Comparison of ENCODE assay signal across 23 cellular contexts in the genomic region with DNA sequence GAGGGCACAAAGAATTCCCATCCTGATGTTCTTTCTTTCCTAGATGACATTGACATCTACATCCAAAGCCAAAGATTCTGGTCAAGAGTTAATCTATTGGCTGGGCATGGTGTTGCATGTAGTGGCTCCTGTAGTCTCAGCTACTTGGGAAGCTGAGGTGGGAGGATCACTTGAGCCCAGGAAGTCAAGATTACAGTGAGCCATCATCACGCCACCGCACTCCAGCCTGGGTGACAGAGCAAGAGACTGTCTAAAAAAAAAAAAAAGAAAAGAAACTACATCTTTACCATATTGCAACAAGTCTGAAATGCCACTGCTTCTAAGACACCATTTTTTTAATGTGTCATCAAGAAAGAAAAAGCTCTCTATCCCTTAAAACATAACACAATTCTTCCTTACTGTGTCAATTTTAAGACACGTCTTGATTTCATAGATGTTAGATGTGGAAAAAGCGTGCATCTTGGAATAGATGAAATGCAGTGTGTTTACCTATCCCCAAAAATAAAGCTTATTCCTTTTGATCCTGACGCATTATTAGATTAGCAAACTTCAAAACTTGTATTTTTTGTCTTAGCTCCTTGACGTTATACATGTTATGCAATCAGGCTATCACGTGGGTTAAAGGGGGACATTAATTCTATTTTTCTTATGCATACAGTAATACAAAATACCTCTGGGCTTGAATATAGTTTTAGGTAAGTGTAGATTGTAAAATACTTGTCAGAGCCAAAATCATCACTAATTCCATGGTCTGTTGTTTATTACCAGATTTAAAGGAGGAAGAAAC.
"Had no signal": no experiment of that assay in that cellular context is flagged by ENCODE, and none has a peak within 500 bp of the region (broad histone marks: within the 10 kb centered on the region; RNA-seq: fewer than 3 reads in every experiment).

No MANE protein-coding gene starts in this region.

- H3K27ac ChIP-seq: coronary artery, esophagus squamous epithelium, parathyroid adenoma, right atrium auricular region, vagina had no signal

- H3K4me3 ChIP-seq: coronary artery, esophagus squamous epithelium, lung, mucosa of descending colon, right atrium auricular region, smooth muscle cell, thyroid gland, vagina had no signal

- H3K27me3 ChIP-seq: esophagus squamous epithelium, right atrium auricular region, thyroid gland, vagina had no signal

- DNase-seq: dermis blood vessel endothelial cell; effector memory CD8-positive, alpha-beta T cell; erythroblast; esophagus squamous epithelium; foreskin melanocyte; head of caudate nucleus; mesenchymal stem cell; mucosa of descending colon; naive B cell; stimulated activated CD4-positive, alpha-beta T cell treated with anti-CD3 and anti-CD28 coated beads, Interleukin-12 subunit alpha, Interleukin-12 subunit beta, amount 100 ng/mL, for 4 hours; stimulated activated CD4-positive, alpha-beta T cell treated with anti-CD3 and anti-CD28 coated beads, Interleukin-1b, Interleukin-23, amount 100 ng/mL, for 48 hours; stimulated activated CD4-positive, alpha-beta T cell treated with anti-CD3 and anti-CD28 coated beads, Interleukin-4, amount 100 ng/mL, for 1 hour; stimulated activated CD8-positive, alpha-beta memory T cell treated with anti-CD3 and anti-CD28 coated beads, Interleukin-4, amount 100 ng/mL, for 48 hours; stimulated activated naive CD4-positive, alpha-beta T cell; stimulated activated naive CD8-positive, alpha-beta T cell treated with anti-CD3 and anti-CD28 coated beads, Interleukin-15, amount 100 ng/mL, for 72 hours; thyroid gland; trophoblast cell had no signal

- H3K9me3 ChIP-seq: esophagus squamous epithelium, mucosa of descending colon, right atrium auricular region, thyroid gland, vagina had no signal

- H3K4me2 ChIP-seq: smooth muscle cell had no signal

- H3K9ac ChIP-seq: parathyroid adenoma had no signal

- H3K4me1 ChIP-seq: parathyroid adenoma had no signal

- H3K36me3 ChIP-seq: esophagus squamous epithelium, right atrium auricular region, thyroid gland, vagina had no signal
